9 cellular contexts compared by ENCODE assay signal in the genomic region with DNA sequence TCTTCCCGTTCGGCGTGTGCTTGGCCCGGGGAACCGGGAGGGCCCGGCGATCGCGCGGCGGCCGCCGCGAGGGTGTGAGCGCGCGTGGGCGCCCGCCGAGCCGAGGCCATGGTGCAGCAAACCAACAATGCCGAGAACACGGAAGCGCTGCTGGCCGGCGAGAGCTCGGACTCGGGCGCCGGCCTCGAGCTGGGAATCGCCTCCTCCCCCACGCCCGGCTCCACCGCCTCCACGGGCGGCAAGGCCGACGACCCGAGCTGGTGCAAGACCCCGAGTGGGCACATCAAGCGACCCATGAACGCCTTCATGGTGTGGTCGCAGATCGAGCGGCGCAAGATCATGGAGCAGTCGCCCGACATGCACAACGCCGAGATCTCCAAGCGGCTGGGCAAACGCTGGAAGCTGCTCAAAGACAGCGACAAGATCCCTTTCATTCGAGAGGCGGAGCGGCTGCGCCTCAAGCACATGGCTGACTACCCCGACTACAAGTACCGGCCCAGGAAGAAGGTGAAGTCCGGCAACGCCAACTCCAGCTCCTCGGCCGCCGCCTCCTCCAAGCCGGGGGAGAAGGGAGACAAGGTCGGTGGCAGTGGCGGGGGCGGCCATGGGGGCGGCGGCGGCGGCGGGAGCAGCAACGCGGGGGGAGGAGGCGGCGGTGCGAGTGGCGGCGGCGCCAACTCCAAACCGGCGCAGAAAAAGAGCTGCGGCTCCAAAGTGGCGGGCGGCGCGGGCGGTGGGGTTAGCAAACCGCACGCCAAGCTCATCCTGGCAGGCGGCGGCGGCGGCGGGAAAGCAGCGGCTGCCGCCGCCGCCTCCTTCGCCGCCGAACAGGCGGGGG. TPM values are rescaled to one million over a fixed set of nuclear protein-coding genes. Genes with fewer than 3 reads are reported as not detected.
DNase-seq lines count a peak whose midpoint lies in the region; ATAC-seq, FAIRE-seq and TF ChIP-seq lines count a peak whose summit lies in the region.
"Had no signal": no experiment of that assay in that cellular context is flagged by ENCODE, and none has a peak within 500 bp of the region (broad histone marks: within the 10 kb centered on the region; RNA-seq: fewer than 3 reads in every experiment).

No MANE protein-coding gene starts in this region.

- H2AFZ ChIP-seq in H1 (ENCODE audit: low read length), result no peak overlapping the region

- H3K23ac ChIP-seq in H1 (ENCODE audit: insufficient read length), result no peak overlapping the region

- no peak overlapping the region for H2AK5ac ChIP-seq in H1 (ENCODE audit: low read depth, low read length)

- H3K56ac ChIP-seq in H1 (replicated peaks; ENCODE audit: insufficient read length, low read depth, low read length), result peak overlapping the region; percentile 80

- no peak overlapping the region for H2BK120ac ChIP-seq in H1 (replicated peaks; ENCODE audit: low read depth, low read length)

- no peak overlapping the region for H3K14ac ChIP-seq in H1 (ENCODE audit: insufficient read length)

- peak overlapping the region; percentile 80 to 97 (median 84) for H3K4me3 ChIP-seq in H1 (ENCODE audit: extremely low read depth in 1 of 4, insufficient read depth in 2 of 4, low read depth in 3 of 4, low read length in 4 of 4)

- no peak for TF ChIP-seq EP300 in H1 (IDR thresholded peaks at IDR 0.05; ENCODE audit: borderline replicate concordance in 1 of 2, low read depth in 2 of 2, low read length in 2 of 2)

- WGBS in H1 (ENCODE audit: extremely low coverage in 1 of 2, insufficient coverage in 1 of 2, insufficient read length in 1 of 2, insufficient replicate concordance in 2 of 2, low coverage in 1 of 2, low lambda C conversion rate in 2 of 2, missing lambda C conversion rate in 1 of 2), 2 experiments, result 2% methylated on average over 49 of the region's 105 CpGs; no CpG with 5 or more reads in 1 of the 2 experiments

- H3K4me2 ChIP-seq in H1 (ENCODE audit: insufficient read depth in 1 of 2, low read depth in 2 of 2, low read length in 2 of 2), result peak overlapping the region; percentile 78 to 80

- no peaks in the 10 kb centered on the region for H3K9me3 ChIP-seq in KOPT-K1 (ENCODE audit: insufficient read depth, low read length, poor library complexity, severe bottlenecking)
- no peaks in the 10 kb centered on the region for H3K9me3 ChIP-seq in H1 (ENCODE audit: insufficient read depth in 2 of 2, low read depth in 1 of 2, low read length in 1 of 2)

- no peaks in the 10 kb centered on the region for H3K79me1 ChIP-seq in H1 (ENCODE audit: low read depth, low read length)

- no peaks in the 10 kb centered on the region for H3K27me3 ChIP-seq in H1 (replicated peaks in 1 of 4; ENCODE audit: control insufficient read depth in 3 of 4, extremely low read depth in 1 of 4, insufficient read depth in 3 of 4, low read length in 3 of 4)

- H2BK15ac ChIP-seq in H1 (ENCODE audit: low read length), result no peak overlapping the region

- peaks cover 9% of the 10 kb centered on the region for H3K23me2 ChIP-seq in H1 (ENCODE audit: low read depth, low read length)

- H3K4me1 ChIP-seq in H1 (replicated peaks in 1 of 4; ENCODE audit: control insufficient read depth in 3 of 4, insufficient read depth in 4 of 4, low read length in 3 of 4), result peaks cover 0 to 9% (median 6%) of the 10 kb centered on the region in 4 experiments; a peak in 6 of 7 replicates

- peaks cover 44% of the 10 kb centered on the region for H3K36me3 ChIP-seq in KOPT-K1 (ENCODE audit: insufficient read depth, low read length)
- peaks cover 0 to 30% (median 6%) of the 10 kb centered on the region in 4 experiments; a peak in 2 of 8 replicates for H3K36me3 ChIP-seq in H1 (ENCODE audit: control insufficient read depth in 2 of 4, insufficient read depth in 4 of 4, low read length in 3 of 4)

- peaks cover 29 to 60% of the 10 kb centered on the region in 2 experiments for H3K79me2 ChIP-seq in H1 (ENCODE audit: control insufficient read depth in 1 of 2, insufficient read depth in 2 of 2, low read length in 2 of 2)

- H4K5ac ChIP-seq in H1 (ENCODE audit: insufficient read length, low read depth, low read length), result peak overlapping the region; percentile 85

- peak overlapping the region; percentile 67 for H4K91ac ChIP-seq in H1 (replicated peaks; ENCODE audit: insufficient read length, low read length)

- POLR2A ChIA-PET in H1 (lab: Charles Lee; ENCODE audit: partially characterized antibody), result interaction anchor here (0.6 to 10.3 kb wide), 35 partner anchors 9 to 1323 kb away, joined by 3 to 161 read pairs (median 4); no protein-coding TSS in a partner anchor

- H3K9ac ChIP-seq in H1 (replicated peaks in 1 of 4; ENCODE audit: extremely low read depth in 1 of 4, low read depth in 3 of 4, low read length in 3 of 4), result peak overlapping the region; percentile 77 to 90 (median 86)

- no peak overlapping the region for H2BK12ac ChIP-seq in H1 (ENCODE audit: low read depth, low read length)

- no peak for FAIRE-seq in H1 (lab: Jason Lieb, UNC)
- FAIRE-seq: endometrium had no signal

- H2BK20ac ChIP-seq in H1 (ENCODE audit: low read length), result no peak overlapping the region

- H4K8ac ChIP-seq in H1 (ENCODE audit: extremely low read depth, insufficient read depth, low read length), result no peak overlapping the region; the same call in 1 of the 2 replicates

- TF ChIP-seq RAD21 in H1 (IDR thresholded peaks at IDR 0.05 in 1 of 2, conservative IDR thresholded peaks at IDR 0.05 in 1 of 2; ENCODE audit: low read depth in 2 of 2, low read length in 2 of 2), result no peak

- ATAC-seq in GM21447 (IDR thresholded peaks at IDR 0.05; ENCODE audit: unreplicated experiment), result peak; percentile 9

- H2BK5ac ChIP-seq in H1 (ENCODE audit: low read depth, low read length), result peak overlapping the region; percentile 82; the same call in 1 of the 2 replicates

- TF ChIP-seq POLR2A in H1 (IDR thresholded peaks at IDR 0.05; ENCODE audit: control extremely low read depth in 1 of 2, low read depth in 2 of 2, low read length in 2 of 2), result no peak

- peak; percentile 80 for DNase-seq in Daoy (ENCODE audit: low read depth)
- DNase-seq in activated CD4-positive, alpha-beta T cell treated with anti-CD3 and anti-CD28 coated beads for 48 hours, result peak; percentile 45
- no peak for DNase-seq in H1 (ENCODE audit: low read depth in 1 of 2, low spot score in 2 of 2)
- peak; percentile 63 for DNase-seq in medulla oblongata (ENCODE audit: extremely low spot score)
- DNase-seq in stimulated activated naive CD4-positive, alpha-beta T cell (lab: John Stamatoyannopoulos, UW), result peak in 4 of 6 experiments; percentile 7 to 62 (median 44)
- DNase-seq in NCI-H1436 treated with DMSO at 0.1 percent for 48 hours (lab: John Stamatoyannopoulos, UW), result no peak

- TF ChIP-seq CTCF in H1 (IDR thresholded peaks at IDR 0.05; ENCODE audit: control extremely low read depth in 1 of 3, insufficient read depth in 1 of 3, low read depth in 1 of 3, low read length in 3 of 3), result no peak

- CTCF ChIA-PET in H1 (lab: Charles Lee; ENCODE audit: partially characterized antibody), result interaction anchor here (0.6 to 2.4 kb wide), 7 partner anchors 9 to 520 kb away, joined by 3 to 10 read pairs (median 4); no protein-coding TSS in a partner anchor

- peaks cover 6 to 7% of the 10 kb centered on the region in 2 experiments for H4K20me1 ChIP-seq in H1 (replicated peaks in 1 of 2; ENCODE audit: control insufficient read depth in 1 of 2, insufficient read depth in 2 of 2, low read length in 2 of 2)

- H3K4ac ChIP-seq in H1 (replicated peaks; ENCODE audit: insufficient read length, low read depth, low read length), result no peak overlapping the region

- peak overlapping the region; percentile 91 for H3K18ac ChIP-seq in H1 (ENCODE audit: extremely low read depth, low read length)

- H3K27ac ChIP-seq in KOPT-K1 (ENCODE audit: low read depth, low read length, poor library complexity, severe bottlenecking) (peak overlapping the region; percentile 91), H1 (ENCODE audit: low read depth, low read length) (peak overlapping the region; percentile 65)

TF ChIP-seq in H1, 55 proteins besides CTCF, POLR2A, EP300 and RAD21 (continues in another document):
- TF ChIP-seq SP4 (IDR thresholded peaks at IDR 0.05; ENCODE audit: low read length), result no peak
- TF ChIP-seq RNF2 (IDR thresholded peaks at IDR 0.05; ENCODE audit: borderline replicate concordance, low read depth, low read length, missing control alignments, poor library complexity, severe bottlenecking), result no peak
- peak; percentile 17 for TF ChIP-seq KDM4A (IDR thresholded peaks at IDR 0.05; ENCODE audit: low read depth, low read length, severe bottlenecking)
- no peak for TF ChIP-seq HDAC6 (IDR thresholded peaks at IDR 0.05; ENCODE audit: low read depth, low read length)
- TF ChIP-seq SIX5 (IDR thresholded peaks at IDR 0.05; ENCODE audit: low read depth, low read length), result no peak
- peak; percentile 36 for TF ChIP-seq TAF7 (optimal IDR thresholded peaks at IDR 0.05; ENCODE audit: borderline replicate concordance, low read depth, low read length)
- TF ChIP-seq SIN3A (conservative IDR thresholded peaks at IDR 0.05 in 1 of 2, IDR thresholded peaks at IDR 0.05 in 1 of 2; ENCODE audit: low read depth in 1 of 2, low read length in 2 of 2), result 0 out of 4 replicates have a peak, but pooled peaks have one; percentile 48 to 75
- TF ChIP-seq ASH2L (IDR thresholded peaks at IDR 0.05; ENCODE audit: low read length), result peak; percentile 12
- TF ChIP-seq BACH1 (IDR thresholded peaks at IDR 0.05; ENCODE audit: low read length), result no peak
- TF ChIP-seq, protein P1, sequence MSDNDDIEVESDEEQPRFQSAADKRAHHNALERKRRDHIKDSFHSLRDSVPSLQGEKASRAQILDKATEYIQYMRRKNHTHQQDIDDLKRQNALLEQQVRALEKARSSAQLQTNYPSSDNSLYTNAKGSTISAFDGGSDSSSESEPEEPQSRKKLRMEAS (IDR thresholded peaks at IDR 0.05), result peak; percentile 65
- TF ChIP-seq RBBP5 (IDR thresholded peaks at IDR 0.05; ENCODE audit: borderline replicate concordance, low read depth, low read length), result 0 out of 2 replicates have a peak, but pooled peaks have one; percentile 26
- 0 out of 4 replicates have a peak, but pooled peaks of 1 of the 2 experiments have one; percentile 10 for TF ChIP-seq HDAC2 (IDR thresholded peaks at IDR 0.05; ENCODE audit: borderline replicate concordance in 1 of 2, low read depth in 2 of 2, low read length in 2 of 2)
- no peak for TF ChIP-seq TEAD4 (IDR thresholded peaks at IDR 0.05; ENCODE audit: low read depth, low read length)

RNA-seq across cellular contexts. Expression of a gene that starts 1.1 kb away (rescaled TPM):
- 21.6 and 24.6 TPM in 2 replicates for total RNA-seq in Daoy (2014; rRNA removed; shearing (Covaris generic))
- 162 and 169 TPM in 2 replicates for total RNA-seq in H1 (2021; fragmentation: NEBNext Ultra II Directional; extraction: Animal tissue kit (Norgen Biotek cat#: 25700))
- polyA plus RNA-seq in H1 (2011; rRNA removed), result 14.1 and 16.1 TPM in 2 replicates
- polyA plus RNA-seq in H1 (2011; cell fraction: cytosol; rRNA removed), result 25.2 TPM
- polyA plus RNA-seq in H1 (2011; cell fraction: nucleus; rRNA removed), result 28.0 TPM
- polyA plus RNA-seq in H1 (2012, experiment 1 of 2), result 42.4 to 50.3 TPM (median 46.5 TPM) in 4 replicates
- polyA plus RNA-seq in H1 (2012, experiment 2 of 2), result 31.6 TPM
- 141 TPM for polyA plus RNA-seq in H1 (2013, experiment 1 of 2)
- 134 TPM for polyA plus RNA-seq in H1 (2013, experiment 2 of 2)
- 26.2 and 31.1 TPM in 2 replicates for polyA minus RNA-seq in H1 (2011; rRNA and poly(A)+ RNA removed)
- polyA minus RNA-seq in H1 (2011; cell fraction: cytosol; rRNA and poly(A)+ RNA removed), result 46.9 TPM
- 36.0 TPM for polyA minus RNA-seq in H1 (2011; cell fraction: nucleus; rRNA and poly(A)+ RNA removed)

Comparison
In these comparisons a context has a peak if more than half of its experiments do, and no peak if none do; other contexts are left out.
1. DNase-seq: peak in Daoy (single experiment), activated CD4-positive, alpha-beta T cell treated with anti-CD3 and anti-CD28 coated beads for 48 hours (single experiment), medulla oblongata (single experiment) and stimulated activated naive CD4-positive, alpha-beta T cell (4 of 6); none in H1 (0 of 2) and NCI-H1436 treated with DMSO at 0.1 percent for 48 hours (single experiment).